ENCODE assay signal across 24 cellular contexts in genomic region chr12:115857160-115857920, GRCh38.
DNase-seq lines count a peak whose midpoint lies in the region; ATAC-seq and TF ChIP-seq lines count a peak whose summit lies in the region.
"Had no signal": no experiment of that assay in that cellular context is flagged by ENCODE, and none has a peak within 500 bp of the region (broad histone marks: within the 10 kb centered on the region; RNA-seq: fewer than 3 reads in every experiment).

No MANE protein-coding gene starts in this region.

- peaks cover 12% of the 10 kb centered on the region for H3K27me3 ChIP-seq in BJ (ENCODE audit: control insufficient read depth, insufficient read depth, low read length)
- H3K27me3 ChIP-seq in brain microvascular endothelial cell (replicated peaks), result no peaks in the 10 kb centered on the region

- TF ChIP-seq CTCF in BJ (IDR thresholded peaks at IDR 0.05; ENCODE audit: insufficient read depth, low read depth, low read length), result peak; percentile 30
- peak; percentile 24 for TF ChIP-seq CTCF in HFF-Myc (IDR thresholded peaks at IDR 0.05; ENCODE audit: low read depth, low read length, missing control alignments)
- peak; percentile 4 for TF ChIP-seq CTCF in brain microvascular endothelial cell (IDR thresholded peaks at IDR 0.05; ENCODE audit: low read depth, low read length, missing control alignments)
- TF ChIP-seq CTCF in neural crest cell (conservative IDR thresholded peaks at IDR 0.05), result peak; percentile 17

- no peak for ATAC-seq in HG02970 (IDR thresholded peaks at IDR 0.05; ENCODE audit: low FRiP score, unreplicated experiment)
- ATAC-seq: esophagus mucosa; K562; stimulated activated effector memory CD8-positive, alpha-beta T cell treated with anti-CD3 and anti-CD28 coated beads, Interleukin-12 subunit alpha, Interleukin-12 subunit beta, amount 100 ng/mL, for 72 hours had no signal

- CTCF ChIA-PET in BJ (lab: Yijun Ruan, JAX), result interaction anchor here (1.2 to 2.6 kb wide), 3 partner anchors 10 to 60 kb away, joined by 4 to 10 read pairs (median 4); no protein-coding TSS in a partner anchor

- no peak overlapping the region for H3K4me3 ChIP-seq in BJ (ENCODE audit: low read depth, low read length)
- no peak overlapping the region for H3K4me3 ChIP-seq in HFF-Myc (replicated peaks; ENCODE audit: low read depth, low read length)
- H3K4me3 ChIP-seq in brain microvascular endothelial cell (ENCODE audit: low read depth, low read length), result no peak overlapping the region
- H3K4me3 ChIP-seq: HAP-1, K562 had no signal

- no peak overlapping the region for H3K4me3 Mint-ChIP-seq in neural crest cell
- H3K4me3 Mint-ChIP-seq: activated CD4-positive, alpha-beta memory T cell treated with anti-CD3 and anti-CD28 coated beads, Interleukin-2, amount 10 ng/mL, durations not matched to agents 7 days and 5 days; central memory CD8-positive, alpha-beta T cell; stimulated activated effector memory CD8-positive, alpha-beta T cell treated with anti-CD3 and anti-CD28 coated beads, Interleukin-12 subunit alpha, Interleukin-12 subunit beta, amount 100 ng/mL, for 72 hours had no signal

- POLR2A ChIA-PET in BJ (lab: Charles Lee), result interaction anchor here (0.6 kb wide), 1 partner anchor 96 kb away, joined by 3 read pairs; no protein-coding TSS in a partner anchor

- H3K4me1 Mint-ChIP-seq in neural crest cell, result no peaks in the 10 kb centered on the region
- H3K4me1 Mint-ChIP-seq: activated CD4-positive, alpha-beta memory T cell treated with anti-CD3 and anti-CD28 coated beads, Interleukin-2, amount 10 ng/mL, durations not matched to agents 7 days and 5 days; central memory CD8-positive, alpha-beta T cell; stimulated activated effector memory CD8-positive, alpha-beta T cell treated with anti-CD3 and anti-CD28 coated beads, Interleukin-12 subunit alpha, Interleukin-12 subunit beta, amount 100 ng/mL, for 72 hours had no signal

- DNase-seq in BJ (ENCODE audit: low read depth), result no peak
- no peak for DNase-seq in HFF-Myc (ENCODE audit: extremely low read depth, low read depth)
- no peak for DNase-seq in brain microvascular endothelial cell
- no peak for DNase-seq in neural crest cell (ENCODE audit: low read depth, low spot score)
- DNase-seq in Kasumi-1 (lab: John Stamatoyannopoulos, UW), result no peak
- no peak for DNase-seq in SW 1271 (lab: John Stamatoyannopoulos, UW)
- DNase-seq: activated CD4-positive, alpha-beta memory T cell treated with anti-CD3 and anti-CD28 coated beads, Interleukin-2, amount 10 ng/mL, durations not matched to agents 7 days and 5 days; activated naive CD4-positive, alpha-beta T cell; activated T-cell treated with anti-CD3 and anti-CD28 coated beads, Interleukin-2, amount 50 U/mL, for 1 hour; amniotic stem cell; DMS153; NCI-H1092; NCI-H2029 treated with DMSO at 0.1 percent for 48 hours; NCI-H510A treated with DMSO at 0.1 percent for 48 hours; SIG-M5; stimulated activated CD4-positive, alpha-beta T cell treated with anti-CD3 and anti-CD28 coated beads, Interleukin-15, amount 100 ng/mL, for 24 hours; T-helper 2 cell had no signal

- no peaks in the 10 kb centered on the region for H3K36me3 ChIP-seq in BJ (ENCODE audit: control insufficient read depth, insufficient read depth, low read length)
- H3K36me3 ChIP-seq in brain microvascular endothelial cell (replicated peaks), result no peaks in the 10 kb centered on the region
- H3K36me3 ChIP-seq: HAP-1, neutrophil had no signal

- H3K27ac Mint-ChIP-seq in neural crest cell (ENCODE audit: unreplicated experiment), result no peak overlapping the region
- H3K27ac Mint-ChIP-seq: activated CD4-positive, alpha-beta memory T cell treated with anti-CD3 and anti-CD28 coated beads, Interleukin-2, amount 10 ng/mL, durations not matched to agents 7 days and 5 days; stimulated activated effector memory CD8-positive, alpha-beta T cell treated with anti-CD3 and anti-CD28 coated beads, Interleukin-12 subunit alpha, Interleukin-12 subunit beta, amount 100 ng/mL, for 72 hours had no signal

- H3K9me3 Mint-ChIP-seq in neural crest cell, result no peaks in the 10 kb centered on the region
- H3K9me3 Mint-ChIP-seq: activated CD4-positive, alpha-beta memory T cell treated with anti-CD3 and anti-CD28 coated beads, Interleukin-2, amount 10 ng/mL, durations not matched to agents 7 days and 5 days; stimulated activated effector memory CD8-positive, alpha-beta T cell treated with anti-CD3 and anti-CD28 coated beads, Interleukin-12 subunit alpha, Interleukin-12 subunit beta, amount 100 ng/mL, for 72 hours had no signal

- in situ Hi-C loops in brain microvascular endothelial cell (cut with HindIII; ENCODE audit: low pct_ligation_motif_present, low sequenced_read_pairs), result no loop called here

- H3K27ac ChIP-seq in brain microvascular endothelial cell, result no peak overlapping the region
- H3K27ac ChIP-seq: neutrophil had no signal

- H3K27me3 Mint-ChIP-seq in neural crest cell (ENCODE audit: low read depth), result peaks cover 34% of the 10 kb centered on the region

- no peaks in the 10 kb centered on the region for H3K36me3 Mint-ChIP-seq in neural crest cell (ENCODE audit: low read depth)
- H3K36me3 Mint-ChIP-seq: stimulated activated effector memory CD8-positive, alpha-beta T cell treated with anti-CD3 and anti-CD28 coated beads, Interleukin-12 subunit alpha, Interleukin-12 subunit beta, amount 100 ng/mL, for 72 hours had no signal
